ENCODE assay signal across 31 cellular contexts in genomic region chr2:151657667-151658076, GRCh38.
"Had no signal": no experiment of that assay in that cellular context is flagged by ENCODE, and none has a peak within 500 bp of the region (broad histone marks: within the 10 kb centered on the region; RNA-seq: fewer than 3 reads in every experiment).

No MANE protein-coding gene starts in this region.

- H3K27me3 ChIP-seq: colonic mucosa, dorsolateral prefrontal cortex, heart left ventricle, right lobe of liver, testis, vagina had no signal

- H3K4me1 ChIP-seq: colonic mucosa, heart left ventricle, parathyroid adenoma, right lobe of liver, testis, vagina had no signal

- H3K9me3 ChIP-seq: colonic mucosa, heart left ventricle, right lobe of liver, testis, vagina had no signal

- H3K4me1 Mint-ChIP-seq: activated B cell treated with CpG ODN at 0.5 μM for 24 hours; activated CD4-positive, alpha-beta T cell treated with anti-CD3 and anti-CD28 coated beads for 36 hours; activated naive CD8-positive, alpha-beta T cell treated with anti-CD3 and anti-CD28 coated beads, Interleukin-2, amount 10 ng/mL, durations not matched to agents 7 days and 5 days; nephron progenitor cell had no signal

- H3K36me3 ChIP-seq: colonic mucosa, heart left ventricle, right lobe of liver, vagina had no signal

- H3K4me3 Mint-ChIP-seq: activated B cell treated with CpG ODN at 0.5 μM for 24 hours; activated CD4-positive, alpha-beta T cell treated with anti-CD3 and anti-CD28 coated beads for 36 hours; activated naive CD4-positive, alpha-beta T cell treated with anti-CD3 and anti-CD28 coated beads for 36 hours; activated naive CD8-positive, alpha-beta T cell treated with anti-CD3 and anti-CD28 coated beads, Interleukin-2, amount 10 ng/mL, durations not matched to agents 7 days and 5 days; activated T-cell treated with anti-CD3 and anti-CD28 coated beads, Interleukin-2, amount 50 U/mL, for 72 hours; brain; effector memory CD8-positive, alpha-beta T cell; memory B cell; nephron progenitor cell; stimulated activated naive B cell treated with anti-CD40 and anti-IgM and Interleukin-4, amounts not matched to agents 10 μg/mL and 1 μg/mL and 100 μg/mL, for 72 hours; T-helper 1 cell treated with Interleukin-12 subunit alpha and Interleukin-12 subunit beta and Interleukin-4 antibody, amounts not matched to agents 30 μg/mL and 1 μg/mL, for 36 hours; type B pancreatic cell had no signal

- H3K4me3 ChIP-seq: colonic mucosa, dorsolateral prefrontal cortex, heart left ventricle, right lobe of liver, smooth muscle cell, testis, vagina had no signal

- H3K27ac ChIP-seq: colonic mucosa, dorsolateral prefrontal cortex, heart left ventricle, parathyroid adenoma, right lobe of liver, testis, vagina had no signal

- H3K9me3 Mint-ChIP-seq: activated B cell treated with CpG ODN at 0.5 μM for 24 hours; activated naive CD4-positive, alpha-beta T cell treated with anti-CD3 and anti-CD28 coated beads for 36 hours; activated naive CD8-positive, alpha-beta T cell treated with anti-CD3 and anti-CD28 coated beads, Interleukin-2, amount 10 ng/mL, durations not matched to agents 7 days and 5 days; brain; effector memory CD8-positive, alpha-beta T cell; memory B cell; nephron progenitor cell; stimulated activated naive B cell treated with anti-CD40 and anti-IgM and Interleukin-4, amounts not matched to agents 10 μg/mL and 1 μg/mL and 100 μg/mL, for 72 hours; type B pancreatic cell had no signal

- H3K36me3 Mint-ChIP-seq: activated naive CD8-positive, alpha-beta T cell treated with anti-CD3 and anti-CD28 coated beads, Interleukin-2, amount 10 ng/mL, durations not matched to agents 7 days and 5 days; brain; type B pancreatic cell had no signal

- ATAC-seq: activated CD4-positive, alpha-beta T cell treated with anti-CD3 and anti-CD28 coated beads for 36 hours; activated T-cell treated with anti-CD3 and anti-CD28 coated beads, Interleukin-2, amount 50 U/mL, for 72 hours; effector memory CD8-positive, alpha-beta T cell; esophagus mucosa; heart left ventricle; left colon; right lobe of liver; stimulated activated naive B cell treated with anti-CD40 and anti-IgM and Interleukin-4, amounts not matched to agents 10 μg/mL and 1 μg/mL and 100 μg/mL, for 72 hours had no signal

- DNase-seq: activated B cell treated with CpG ODN at 0.5 μM for 24 hours; activated CD4-positive, alpha-beta T cell treated with anti-CD3 and anti-CD28 coated beads for 36 hours; activated CD4-positive, alpha-beta T cell treated with anti-CD3 and anti-CD28 coated beads, Interleukin-2, amount 50 U/mL, for 48 hours; activated effector memory CD4-positive, alpha-beta T cell treated with Interleukin-2 at 50 U/mL for 16 hours; activated naive CD4-positive, alpha-beta T cell treated with anti-CD3 and anti-CD28 coated beads for 36 hours; activated naive CD8-positive, alpha-beta T cell treated with anti-CD3 and anti-CD28 coated beads, Interleukin-2, amount 10 ng/mL, durations not matched to agents 7 days and 5 days; activated T-cell treated with anti-CD3 and anti-CD28 coated beads, Interleukin-2, amount 50 U/mL, for 72 hours; amniotic stem cell; caudate nucleus; colonic mucosa; dorsolateral prefrontal cortex; effector memory CD8-positive, alpha-beta T cell; heart left ventricle; islet precursor cell; left colon; nephron progenitor cell; nucleus accumbens; right lobe of liver; stimulated activated CD4-positive, alpha-beta T cell treated with anti-CD3 and anti-CD28 coated beads, Interleukin-2, amount 100 ng/mL, for 48 hours; stimulated activated CD8-positive, alpha-beta memory T cell treated with anti-CD3 and anti-CD28 coated beads, Interleukin-4, amount 100 ng/mL, for 48 hours; stimulated activated naive B cell treated with anti-CD40 and anti-IgM and Interleukin-4, amounts not matched to agents 10 μg/mL and 1 μg/mL and 100 μg/mL, for 72 hours; T1000; testis had no signal

- H3K27me3 Mint-ChIP-seq: activated B cell treated with CpG ODN at 0.5 μM for 24 hours; brain; memory B cell; stimulated activated naive B cell treated with anti-CD40 and anti-IgM and Interleukin-4, amounts not matched to agents 10 μg/mL and 1 μg/mL and 100 μg/mL, for 72 hours; type B pancreatic cell had no signal

- H3K27ac Mint-ChIP-seq: activated B cell treated with CpG ODN at 0.5 μM for 24 hours; activated CD4-positive, alpha-beta T cell treated with anti-CD3 and anti-CD28 coated beads for 36 hours; activated naive CD4-positive, alpha-beta T cell treated with anti-CD3 and anti-CD28 coated beads for 36 hours; activated naive CD8-positive, alpha-beta T cell treated with anti-CD3 and anti-CD28 coated beads, Interleukin-2, amount 10 ng/mL, durations not matched to agents 7 days and 5 days; activated T-cell treated with anti-CD3 and anti-CD28 coated beads, Interleukin-2, amount 50 U/mL, for 72 hours; brain; effector memory CD8-positive, alpha-beta T cell; memory B cell; nephron progenitor cell; stimulated activated naive B cell treated with anti-CD40 and anti-IgM and Interleukin-4, amounts not matched to agents 10 μg/mL and 1 μg/mL and 100 μg/mL, for 72 hours; T-helper 1 cell treated with Interleukin-12 subunit alpha and Interleukin-12 subunit beta and Interleukin-4 antibody, amounts not matched to agents 30 μg/mL and 1 μg/mL, for 36 hours; type B pancreatic cell had no signal
